Comparison of ENCODE assay signal across 8 cellular contexts in genomic region chr12:19439059-19440018, GRCh38. TPM values are rescaled to one million over a fixed set of nuclear protein-coding genes. Genes with fewer than 3 reads are reported as not detected.
A peak's percentile ranks its signal among the peaks of the same experiment; 100 is the strongest.
DNase-seq lines count a peak whose midpoint lies in the region; ATAC-seq and TF ChIP-seq lines count a peak whose summit lies in the region.

TSS of gene AEBP2 (plus strand) at chr12:19439492. CDS start at chr12:19439700, 208 bp downstream.

- peak; percentile 75 for DNase-seq in NCI-H1694 (lab: John Stamatoyannopoulos, UW)
- peak; percentile 92 for DNase-seq in T-helper 9 cell
- DNase-seq in astrocyte of the cerebellum (ENCODE audit: low read depth), result peak; percentile 84
- peak; percentile 96 for DNase-seq in hepatocyte (ENCODE audit: low spot score)
- peak; percentile 89 for DNase-seq in retina
- no peak for DNase-seq in OCI-M2 (lab: John Stamatoyannopoulos, UW; ENCODE audit: unreplicated experiment)

- H3K27ac ChIP-seq in hepatocyte, result peak within 1 kb of the TSS; percentile 96

- TF ChIP-seq CTCF in astrocyte of the cerebellum (IDR thresholded peaks at IDR 0.05; ENCODE audit: low read depth, low read length, missing control alignments) (no peak), hepatocyte (IDR thresholded peaks at IDR 0.05; ENCODE audit: poor library complexity) (no peak)

- 18% methylated on average over 27 of the region's 102 CpGs for WGBS in hepatocyte (ENCODE audit: low lambda C conversion rate, missing lambda C conversion rate)

- peaks cover 12% of the 10 kb centered on the region for H3K4me1 ChIP-seq in hepatocyte (ENCODE audit: insufficient read depth)

- H3K9me3 ChIP-seq in hepatocyte (ENCODE audit: low read depth), result no peaks in the 10 kb centered on the region

- no peaks in the 10 kb centered on the region for H3K9me2 ChIP-seq in hepatocyte (replicated peaks; ENCODE audit: insufficient read depth)

- ATAC-seq in GM18502 (IDR thresholded peaks at IDR 0.05; ENCODE audit: poor library complexity, unreplicated experiment) (peak; percentile 82), HG02885 (IDR thresholded peaks at IDR 0.05; ENCODE audit: poor library complexity, unreplicated experiment) (peak; percentile 79)

- peak within 1 kb of the TSS; percentile 83 for H3K4me2 ChIP-seq in hepatocyte

- H3K79me2 ChIP-seq in hepatocyte, result peaks cover 43% of the 10 kb centered on the region

- peaks cover 27% of the 10 kb centered on the region for H4K20me1 ChIP-seq in hepatocyte (ENCODE audit: insufficient read depth, poor library complexity, severe bottlenecking)

- H2AFZ ChIP-seq in hepatocyte, result peak within 1 kb of the TSS; percentile 87

- H3K27me3 ChIP-seq in hepatocyte, result no peaks in the 10 kb centered on the region

- no peaks in the 10 kb centered on the region for H3K36me3 ChIP-seq in hepatocyte (replicated peaks; ENCODE audit: insufficient read depth, low read depth)

- in situ Hi-C loops in astrocyte of the cerebellum (cut with HindIII; ENCODE audit: low sequenced_read_pairs), result no loop called here

- peak within 1 kb of the TSS; percentile 81 for H3K4me3 ChIP-seq in astrocyte of the cerebellum (ENCODE audit: low read depth, low read length)
- H3K4me3 ChIP-seq in hepatocyte, result peak within 1 kb of the TSS; percentile 92

RNA-seq across cellular contexts. Expression of gene AEBP2, which starts in this region (rescaled TPM):
- total RNA-seq in hepatocyte, result 17.3 and 22.5 TPM in 2 replicates
- polyA plus RNA-seq in hepatocyte, result 12.4 and 13.5 TPM in 2 replicates
